In genomic region chr12:116297224-116297834, GRCh38 we compare ENCODE assay signal across 2 cellular contexts.
TF ChIP-seq lines count a peak whose summit lies in the region.

No MANE protein-coding gene starts in this region.

TF ChIP-seq in HEK293, 187 proteins besides CTCF, POLR2A, EP300 and RAD21:
- TF ChIP-seq ZNF146 (tag by site-specific recombination; IDR thresholded peaks at IDR 0.05) (peak; percentile 95), GLI2 (tag by site-specific recombination; IDR thresholded peaks at IDR 0.05; ENCODE audit: borderline replicate concordance, low read depth) (no peak), PRDM1 (tag by site-specific recombination; IDR thresholded peaks at IDR 0.05) (peak; percentile 80), ZNF366 (tag by site-specific recombination; conservative IDR thresholded peaks at IDR 0.05) (peak; percentile 81)
- TF ChIP-seq, protein P1, sequence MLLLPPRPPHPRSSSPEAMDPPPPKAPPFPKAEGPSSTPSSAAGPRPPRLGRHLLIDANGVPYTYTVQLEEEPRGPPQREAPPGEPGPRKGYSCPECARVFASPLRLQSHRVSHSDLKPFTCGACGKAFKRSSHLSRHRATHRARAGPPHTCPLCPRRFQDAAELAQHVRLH (tag by site-specific recombination; IDR thresholded peaks at IDR 0.05), result peak; percentile 82

TF ChIP-seq in K562, 482 proteins besides CTCF, POLR2A, EP300 and RAD21:
- TF ChIP-seq ZNF146 (CRISPR knock-in tag; IDR thresholded peaks at IDR 0.05; ENCODE audit: unreplicated experiment), result peak; percentile 97
- TF ChIP-seq RBM25 (IDR thresholded peaks at IDR 0.05; ENCODE audit: low read depth, low read length, severe bottlenecking), result peak; percentile 82
- TF ChIP-seq BCOR (IDR thresholded peaks at IDR 0.05), result peak; percentile 70
- no peak for TF ChIP-seq ZSCAN32 (CRISPR knock-in tag; IDR thresholded peaks at IDR 0.05)
- no peak for TF ChIP-seq SRSF7 (optimal IDR thresholded peaks at IDR 0.05; ENCODE audit: low read depth, low read length)
- TF ChIP-seq THRAP3 (IDR thresholded peaks at IDR 0.05; ENCODE audit: borderline replicate concordance), result 0 out of 2 replicates have a peak, but pooled peaks have one; percentile 48
- TF ChIP-seq ZNF77 (CRISPR knock-in tag; IDR thresholded peaks at IDR 0.05), result no peak
- no peak for TF ChIP-seq SIN3B (IDR thresholded peaks at IDR 0.05; ENCODE audit: low read depth)
- TF ChIP-seq TAF7 (tag; IDR thresholded peaks at IDR 0.05), result no peak
- TF ChIP-seq PTRF (tag; IDR thresholded peaks at IDR 0.05), result no peak
- TF ChIP-seq MAFG (tag; conservative IDR thresholded peaks at IDR 0.05), result no peak
- no peak for TF ChIP-seq SMARCB1 (IDR thresholded peaks at IDR 0.05; ENCODE audit: insufficient read length, low read depth)
- TF ChIP-seq KDM1A (IDR thresholded peaks at IDR 0.05), result 0 out of 4 replicates have a peak, but pooled peaks have one; percentile 14 to 24
- peak; percentile 74 for TF ChIP-seq ZNF512 (tag; IDR thresholded peaks at IDR 0.05)
- TF ChIP-seq ZBED1 (IDR thresholded peaks at IDR 0.05), result no peak
